ENCODE assay signal across 15 cellular contexts in genomic region chr3:59442056-59442455, GRCh38.
"Had no signal": no experiment of that assay in that cellular context is flagged by ENCODE, and none has a peak within 500 bp of the region (broad histone marks: within the 10 kb centered on the region; RNA-seq: fewer than 3 reads in every experiment).

No MANE protein-coding gene starts in this region.

- H3K9me3 ChIP-seq: gastrocnemius medialis, heart right ventricle, left ventricle myocardium inferior, ovary had no signal

- H3K27me3 Mint-ChIP-seq: activated CD4-positive, alpha-beta T cell treated with anti-CD3 and anti-CD28 coated beads, Interleukin-2, amount 10 ng/mL, durations not matched to agents 24 days and 14 days; memory B cell; natural killer cell treated with Interleukin-12 subunit alpha and Interleukin-12 subunit beta and Interleukin-15 and Interleukin-18, amount 100 ng/mL, for 72 hours; stimulated activated naive CD8-positive, alpha-beta T cell treated with anti-CD3 and anti-CD28 coated beads, Interleukin-15, Interleukin-2, amounts not matched to agents 100 ng/mL and 50 ng/mL, for 24 hours had no signal

- H3K27me3 ChIP-seq: gastrocnemius medialis, heart right ventricle, ovary had no signal

- H3K36me3 Mint-ChIP-seq: memory B cell; natural killer cell treated with Interleukin-12 subunit alpha and Interleukin-12 subunit beta and Interleukin-15 and Interleukin-18, amount 100 ng/mL, for 72 hours had no signal

- H3K4me3 Mint-ChIP-seq: activated CD4-positive, alpha-beta T cell treated with anti-CD3 and anti-CD28 coated beads, Interleukin-2, amount 10 ng/mL, durations not matched to agents 24 days and 14 days; activated T-helper 1 cell treated with anti-CD3 and anti-CD28 coated beads, Interleukin-12 subunit alpha, Interleukin-12 subunit beta, Interleukin-2, Interleukin-4 antibody, amounts not matched to agents 30 ng/mL and 10 ng/mL and 1 ng/mL, durations not matched to agents 14 hours and 24 hours and 36 hours; memory B cell; natural killer cell treated with Interleukin-12 subunit alpha and Interleukin-12 subunit beta and Interleukin-15 and Interleukin-18, amount 100 ng/mL, for 72 hours; stimulated activated naive CD8-positive, alpha-beta T cell treated with anti-CD3 and anti-CD28 coated beads, Interleukin-15, Interleukin-2, amounts not matched to agents 100 ng/mL and 50 ng/mL, for 24 hours had no signal

- H3K4me3 ChIP-seq: coronary artery, gastrocnemius medialis, heart right ventricle, left ventricle myocardium inferior, ovary had no signal

- H3K27ac ChIP-seq: coronary artery, gastrocnemius medialis, heart right ventricle, left ventricle myocardium inferior, ovary had no signal

- H3K27ac Mint-ChIP-seq: activated T-helper 1 cell treated with anti-CD3 and anti-CD28 coated beads, Interleukin-12 subunit alpha, Interleukin-12 subunit beta, Interleukin-2, Interleukin-4 antibody, amounts not matched to agents 30 ng/mL and 10 ng/mL and 1 ng/mL, durations not matched to agents 14 hours and 24 hours and 36 hours; memory B cell; natural killer cell treated with Interleukin-12 subunit alpha and Interleukin-12 subunit beta and Interleukin-15 and Interleukin-18, amount 100 ng/mL, for 72 hours; stimulated activated naive CD8-positive, alpha-beta T cell treated with anti-CD3 and anti-CD28 coated beads, Interleukin-15, Interleukin-2, amounts not matched to agents 100 ng/mL and 50 ng/mL, for 24 hours had no signal

- H3K36me3 ChIP-seq: gastrocnemius medialis, heart right ventricle, left ventricle myocardium inferior, ovary had no signal

- H3K4me1 Mint-ChIP-seq: memory B cell had no signal

- H3K9me3 Mint-ChIP-seq: memory B cell; natural killer cell treated with Interleukin-12 subunit alpha and Interleukin-12 subunit beta and Interleukin-15 and Interleukin-18, amount 100 ng/mL, for 72 hours; stimulated activated naive CD8-positive, alpha-beta T cell treated with anti-CD3 and anti-CD28 coated beads, Interleukin-15, Interleukin-2, amounts not matched to agents 100 ng/mL and 50 ng/mL, for 24 hours had no signal

- DNase-seq: activated CD4-positive, alpha-beta T cell treated with anti-CD3 and anti-CD28 coated beads, Interleukin-2, amount 10 ng/mL, durations not matched to agents 24 days and 14 days; activated naive CD4-positive, alpha-beta T cell; central memory CD4-positive, alpha-beta T cell; effector CD8-positive, alpha-beta T cell; gastrocnemius medialis; heart right ventricle; left ventricle myocardium inferior; ovary; stimulated activated CD4-positive, alpha-beta T cell treated with anti-CD3 and anti-CD28 coated beads, Interleukin-4, amount 100 ng/mL, for 1 hour; stimulated activated CD8-positive, alpha-beta memory T cell treated with anti-CD3 and anti-CD28 coated beads, Interleukin-4, amount 100 ng/mL, for 48 hours had no signal

- ATAC-seq: gastrocnemius medialis; heart right ventricle; natural killer cell treated with Interleukin-12 subunit alpha and Interleukin-12 subunit beta and Interleukin-15 and Interleukin-18, amount 100 ng/mL, for 72 hours had no signal
